ENCODE assay signal across 8 cellular contexts in the genomic region with DNA sequence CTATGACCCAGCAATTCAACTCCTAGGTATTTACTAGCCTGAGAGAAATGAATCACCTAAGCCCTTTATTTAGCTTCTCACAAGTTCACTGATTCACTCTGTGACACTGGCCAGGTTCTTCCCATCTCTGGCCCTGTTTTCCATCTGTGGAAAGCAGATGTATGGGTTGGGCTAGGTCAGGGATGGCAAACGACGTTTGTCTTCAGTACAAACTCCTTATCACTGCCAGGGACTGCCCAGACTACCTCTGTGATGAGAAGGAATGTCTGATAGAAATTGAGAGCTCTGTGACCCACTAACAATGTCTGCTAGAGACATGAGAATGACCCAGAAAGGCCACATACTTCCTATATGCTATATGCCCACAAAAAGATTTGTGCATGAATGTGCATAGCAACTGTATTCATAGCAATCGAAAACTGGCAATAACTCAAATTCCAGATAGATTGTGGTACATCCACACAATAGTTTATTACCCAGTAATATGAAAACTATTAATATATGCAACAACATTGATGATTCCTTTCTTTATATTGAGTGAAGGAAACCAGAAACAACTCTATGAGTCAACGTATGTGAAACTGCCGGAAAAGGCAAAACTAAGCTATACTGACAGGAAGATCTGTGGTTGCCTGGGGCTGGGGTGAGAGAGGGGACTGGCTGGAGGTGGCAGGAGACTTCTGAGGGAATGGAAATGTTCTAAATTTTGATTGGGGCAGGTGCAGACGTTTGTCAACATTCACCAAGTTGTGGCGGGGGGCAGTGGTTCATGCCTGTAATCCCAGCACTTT. TPM values are rescaled to one million over a fixed set of nuclear protein-coding genes. Genes with fewer than 3 reads are reported as not detected.
DNase-seq lines count a peak whose midpoint lies in the region; ATAC-seq and TF ChIP-seq lines count a peak whose summit lies in the region.

No MANE protein-coding gene starts in this region.

- peak overlapping the region in 1 of 10 experiments; percentile 5; a peak in 2 of 20 replicates for H3K4me3 ChIP-seq in BLaER1 treated with 17β-estradiol and CSF1 and Interleukin-3, amounts not matched to agents 10 nM and 100 nM
- H3K4me3 ChIP-seq in cardiac fibroblast (replicated peaks in 1 of 2; ENCODE audit: low read depth in 2 of 2, low read length in 2 of 2) (no peak overlapping the region), adrenal gland (no peak overlapping the region)

- peak overlapping the region; percentile 63 for H3K4me3 Mint-ChIP-seq in T-helper 2 cell treated with Interferon-gamma antibody and Interleukin-4, amounts not matched to agents 5 μg/mL and 100 μg/mL, for 36 hours

- ATAC-seq in HG02884 (IDR thresholded peaks at IDR 0.05; ENCODE audit: unreplicated experiment) (peak; percentile 49), GM19455 (IDR thresholded peaks at IDR 0.05; ENCODE audit: unreplicated experiment) (no peak)

- intact Hi-C loops in adrenal gland (cut with DNase I), result no loop called here

- peaks cover 57 to 87% (median 80%) of the 10 kb centered on the region in 10 experiments for H3K4me1 ChIP-seq in BLaER1 treated with 17β-estradiol and CSF1 and Interleukin-3, amounts not matched to agents 10 nM and 100 nM
- H3K4me1 ChIP-seq in adrenal gland (replicated peaks in 1 of 2), result no peaks in the 10 kb centered on the region

- WGBS in adrenal gland, 4 donors, result 62 to 72% (median 66%) methylated on average over 7 of the region's 7 CpGs

- peak overlapping the region in 9 of 11 experiments; percentile 56 to 92 (median 80); a peak in 18 of 22 replicates for H3K27ac ChIP-seq in BLaER1 treated with 17β-estradiol and CSF1 and Interleukin-3, amounts not matched to agents 10 nM and 100 nM
- H3K27ac ChIP-seq in adrenal gland, result no peak overlapping the region
- H3K27ac ChIP-seq in substantia nigra (ENCODE audit: low read depth, low read length, poor library complexity, severe bottlenecking), result no peak overlapping the region

- peak overlapping the region in 8 of 11 experiments; percentile 45 to 74 (median 58); a peak in 14 of 22 replicates for H3K9ac ChIP-seq in BLaER1 treated with 17β-estradiol and CSF1 and Interleukin-3, amounts not matched to agents 10 nM and 100 nM

- H3K27me3 Mint-ChIP-seq in T-helper 2 cell treated with Interferon-gamma antibody and Interleukin-4, amounts not matched to agents 5 μg/mL and 100 μg/mL, for 36 hours (ENCODE audit: low read depth), result no peaks in the 10 kb centered on the region

- peak overlapping the region; percentile 87 for H3K27ac Mint-ChIP-seq in T-helper 2 cell treated with Interferon-gamma antibody and Interleukin-4, amounts not matched to agents 5 μg/mL and 100 μg/mL, for 36 hours

- H3K9me3 Mint-ChIP-seq in T-helper 2 cell treated with Interferon-gamma antibody and Interleukin-4, amounts not matched to agents 5 μg/mL and 100 μg/mL, for 36 hours, result no peaks in the 10 kb centered on the region

- H3K9me3 ChIP-seq in BLaER1 treated with 17β-estradiol and CSF1 and Interleukin-3, amounts not matched to agents 10 nM and 100 nM (replicated peaks in 1 of 11), result peaks cover 0 to 31% (median 21%) of the 10 kb centered on the region in 11 experiments; a peak in 18 of 22 replicates
- no peaks in the 10 kb centered on the region for H3K9me3 ChIP-seq in adrenal gland (replicated peaks in 1 of 3)

- TF ChIP-seq CTCF in cardiac fibroblast (IDR thresholded peaks at IDR 0.05; ENCODE audit: low read depth, low read length) (no peak), adrenal gland (IDR thresholded peaks at IDR 0.05) (no peak)

- H3K4me1 Mint-ChIP-seq in T-helper 2 cell treated with Interferon-gamma antibody and Interleukin-4, amounts not matched to agents 5 μg/mL and 100 μg/mL, for 36 hours (ENCODE audit: low read depth), result peaks cover 66% of the 10 kb centered on the region

- peak; percentile 74 for DNase-seq in T-helper 2 cell treated with Interferon-gamma antibody and Interleukin-4, amounts not matched to agents 5 μg/mL and 100 μg/mL, for 36 hours (ENCODE audit: low spot score)
- peak; percentile 28 to 81 for DNase-seq in cardiac fibroblast (ENCODE audit: low read depth in 2 of 2)
- DNase-seq in stimulated activated CD4-positive, alpha-beta T cell treated with anti-CD3 and anti-CD28 coated beads, Interleukin-4, amount 100 ng/mL, for 24 hours, result peak; percentile 69
- DNase-seq in adrenal gland, result no peak
- no peak for DNase-seq in substantia nigra (lab: John Stamatoyannopoulos, UW)

- no peaks in the 10 kb centered on the region for H3K27me3 ChIP-seq in BLaER1 treated with 17β-estradiol and CSF1 and Interleukin-3, amounts not matched to agents 10 nM and 100 nM
- H3K27me3 ChIP-seq in adrenal gland, result no peaks in the 10 kb centered on the region

- H4K20me1 ChIP-seq in BLaER1 treated with 17β-estradiol and CSF1 and Interleukin-3, amounts not matched to agents 10 nM and 100 nM, result no peaks in the 10 kb centered on the region

- H3K4me2 ChIP-seq in BLaER1 treated with 17β-estradiol and CSF1 and Interleukin-3, amounts not matched to agents 10 nM and 100 nM, result peak overlapping the region; percentile 49 to 86 (median 68)

- peaks cover 4% of the 10 kb centered on the region for H3K36me3 Mint-ChIP-seq in T-helper 2 cell treated with Interferon-gamma antibody and Interleukin-4, amounts not matched to agents 5 μg/mL and 100 μg/mL, for 36 hours (ENCODE audit: low read depth)

- H3K36me3 ChIP-seq in BLaER1 treated with 17β-estradiol and CSF1 and Interleukin-3, amounts not matched to agents 10 nM and 100 nM, result 0 out of 22 replicates have a peak, but pooled peaks cover 0 to 11% (median 0%) of the 10 kb centered on the region in 11 experiments
- no peaks in the 10 kb centered on the region for H3K36me3 ChIP-seq in adrenal gland (replicated peaks in 1 of 2)

- no peak for TF ChIP-seq POLR2A in adrenal gland (IDR thresholded peaks at IDR 0.05)

RNA-seq across cellular contexts. Expression of a gene that starts 32.0 kb away (rescaled TPM):
- total RNA-seq in adrenal gland, result 10 to 100 TPM in 1 of 8 donors, 1 to 10 TPM in 7; 4.3 to 15.1 (median 6.4) TPM
- polyA plus RNA-seq in adrenal gland, result 1 to 10 TPM; 2.2 to 4.3 (median 2.6) TPM

RNA-seq across cellular contexts. Expression of a gene that starts 44.7 kb away (rescaled TPM):
- total RNA-seq in adrenal gland, result under 1 TPM in 4 of 8 donors, not detected in 4; 0.11 to 0.43 (median 0.17) TPM
- under 1 TPM in 2 of 3 donors, not detected in 1; 0.03 to 0.27 TPM for polyA plus RNA-seq in adrenal gland

Comparison
In these comparisons a context has a peak if more than half of its experiments do, and no peak if none do; other contexts are left out.
1. H3K27ac ChIP-seq: peak in BLaER1 treated with 17β-estradiol and CSF1 and Interleukin-3, amounts not matched to agents 10 nM and 100 nM (9 of 11); none in adrenal gland (0 of 5) and substantia nigra (single experiment).
2. DNase-seq: peak in T-helper 2 cell treated with Interferon-gamma antibody and Interleukin-4, amounts not matched to agents 5 μg/mL and 100 μg/mL, for 36 hours (single experiment), cardiac fibroblast (2 of 2) and stimulated activated CD4-positive, alpha-beta T cell treated with anti-CD3 and anti-CD28 coated beads, Interleukin-4, amount 100 ng/mL, for 24 hours (single experiment); none in adrenal gland (0 of 7) and substantia nigra (0 of 49).